14 cellular contexts compared by ENCODE assay signal in genomic region chrX:124030520-124030919, GRCh38.
DNase-seq lines count a peak whose midpoint lies in the region; ATAC-seq and TF ChIP-seq lines count a peak whose summit lies in the region.
"Had no signal": no experiment of that assay in that cellular context is flagged by ENCODE, and none has a peak within 500 bp of the region (broad histone marks: within the 10 kb centered on the region; RNA-seq: fewer than 3 reads in every experiment).

No MANE protein-coding gene starts in this region.

- no peak overlapping the region for H4K91ac ChIP-seq in H9 (ENCODE audit: insufficient read length, low read depth, low read length)

- H3K23me2 ChIP-seq in H9 (ENCODE audit: insufficient read length, low read depth, low read length, poor library complexity, severe bottlenecking), result no peaks in the 10 kb centered on the region

- H3K9ac ChIP-seq in H9 (ENCODE audit: extremely low read depth, insufficient read length, low read length), result no peak overlapping the region

- H3K4me1 ChIP-seq in HEK293 (ENCODE audit: control insufficient read depth, insufficient read depth, low read length), result no peaks in the 10 kb centered on the region
- H3K4me1 ChIP-seq in H9 (ENCODE audit: insufficient read depth, low read length), result no peaks in the 10 kb centered on the region
- H3K4me1 ChIP-seq: breast epithelium, psoas muscle had no signal

- DNase-seq in DMS114 treated with DMSO at 0.1 percent for 48 hours (lab: John Stamatoyannopoulos, UW; ENCODE audit: unreplicated experiment), result peak; percentile 77
- no peak for DNase-seq in MV-4-11 (lab: John Stamatoyannopoulos, UW)
- DNase-seq in H9, result no peak
- no peak for DNase-seq in NCI-H748 (lab: John Stamatoyannopoulos, UW; ENCODE audit: unreplicated experiment)
- DNase-seq in NCI-H1048 (lab: John Stamatoyannopoulos, UW), result no peak
- DNase-seq: activated effector memory CD4-positive, alpha-beta T cell treated with anti-CD3 and anti-CD28 coated beads, Interleukin-2, amount 50 U/mL, for 16 hours; mesendoderm; psoas muscle; SHP77; substantia nigra had no signal

- POLR2A ChIA-PET in HEK293 (lab: Yijun Ruan, JAX), result no interaction called here

- no peak overlapping the region for H2BK5ac ChIP-seq in H9 (ENCODE audit: insufficient read length, low read length)

- H3K18ac ChIP-seq in H9 (ENCODE audit: insufficient read length, low read depth, low read length), result no peak overlapping the region

- H3K4me3 ChIP-seq in HEK293 (ENCODE audit: low read depth, low read length), result no peak overlapping the region
- H3K4me3 ChIP-seq: breast epithelium, psoas muscle had no signal

- peak; percentile 81 for ATAC-seq in GM19025 (IDR thresholded peaks at IDR 0.05; ENCODE audit: low read depth, unreplicated experiment)
- peak; percentile 86 for ATAC-seq in HG03432 (IDR thresholded peaks at IDR 0.05; ENCODE audit: unreplicated experiment)
- ATAC-seq: psoas muscle had no signal

- no peaks in the 10 kb centered on the region for H3K27me3 Mint-ChIP-seq in H9 (ENCODE audit: low read depth)

- peaks cover 0 to 20% of the 10 kb centered on the region in 2 experiments; a peak in 3 of 5 replicates for H3K9me3 Mint-ChIP-seq in H9

- no peak overlapping the region for H3T11ph ChIP-seq in H9 (ENCODE audit: low read length)

- H3K23ac ChIP-seq in H9 (ENCODE audit: insufficient read length, low read depth, low read length), result no peak overlapping the region

- H3K79me1 ChIP-seq in H9 (ENCODE audit: insufficient read depth, low read depth, low read length, poor library complexity, severe bottlenecking), result no peaks in the 10 kb centered on the region

- H2AK5ac ChIP-seq in H9 (ENCODE audit: insufficient read length, low read length), result no peak overlapping the region

- no peaks in the 10 kb centered on the region for H3K79me2 ChIP-seq in H9 (ENCODE audit: insufficient read depth, low read length)

- H2BK12ac ChIP-seq in H9 (ENCODE audit: insufficient read length, low read depth, low read length), result no peak overlapping the region

- no CpG with 5 or more reads among the region's 1 CpG for WGBS in H9 (ENCODE audit: extremely low coverage, insufficient read length, low lambda C conversion rate)

- H3K36me3 Mint-ChIP-seq in H9 (ENCODE audit: insufficient read depth in 1 of 3, low read depth in 3 of 3), result peaks cover 17 to 37% (median 27%) of the 10 kb centered on the region in 3 experiments; a peak in 6 of 7 replicates

- H3K27ac Mint-ChIP-seq in H9, result no peak overlapping the region

- no peak overlapping the region for H3K56ac ChIP-seq in H9 (ENCODE audit: insufficient read length, low read depth, low read length)

- no peak overlapping the region for H3K4ac ChIP-seq in H9 (ENCODE audit: low read depth, low read length)

- H4K8ac ChIP-seq in H9 (replicated peaks; ENCODE audit: insufficient read length, low read depth, low read length), result no peak overlapping the region

- H2BK20ac ChIP-seq in H9 (ENCODE audit: low read depth, low read length, poor library complexity, severe bottlenecking), result no peak overlapping the region

- H2BK120ac ChIP-seq in H9 (ENCODE audit: low read depth, low read length, poor library complexity, severe bottlenecking), result no peak overlapping the region

- no peak overlapping the region for H3K27ac ChIP-seq in HEK293 (ENCODE audit: extremely low read depth, low read depth, low read length)
- H3K27ac ChIP-seq in H9 (ENCODE audit: insufficient read length, low read depth, low read length), result no peak overlapping the region
- H3K27ac ChIP-seq: breast epithelium, psoas muscle had no signal

- no peak overlapping the region for H3K4me2 ChIP-seq in H9 (ENCODE audit: insufficient read depth, insufficient read length, low read length)

- no peak overlapping the region for H3K14ac ChIP-seq in H9 (ENCODE audit: insufficient read depth, low read length)

- H2BK15ac ChIP-seq in H9 (ENCODE audit: low read depth, low read length), result no peak overlapping the region

- no peaks in the 10 kb centered on the region for H3K27me3 ChIP-seq in H9 (ENCODE audit: insufficient read depth, low read length)
- H3K27me3 ChIP-seq: breast epithelium had no signal

- H3K9me3 ChIP-seq in HEK293 (ENCODE audit: control insufficient read depth, insufficient read depth, low read depth, low read length), result no peaks in the 10 kb centered on the region
- H3K9me3 ChIP-seq in H9 (ENCODE audit: control insufficient read depth, low read depth, low read length), result peaks cover 13% of the 10 kb centered on the region
- H3K9me3 ChIP-seq: breast epithelium, psoas muscle had no signal

- H3K36me3 ChIP-seq in HEK293 (ENCODE audit: control insufficient read depth in 2 of 2, insufficient read depth in 1 of 2, low read length in 2 of 2), result peaks cover 19 to 28% of the 10 kb centered on the region in 2 experiments
- H3K36me3 ChIP-seq: breast epithelium had no signal

- TF ChIP-seq CTCF in HEK293 (tag by site-specific recombination; IDR thresholded peaks at IDR 0.05) (no peak), H9 (conservative IDR thresholded peaks at IDR 0.05) (no peak)

- no peak overlapping the region for H3K4me3 Mint-ChIP-seq in H9

- no peaks in the 10 kb centered on the region for H3K4me1 Mint-ChIP-seq in H9

- CTCF ChIA-PET in HEK293 (lab: Yijun Ruan, JAX), result interaction anchor here (0.6 to 1.0 kb wide), 2 partner anchors 10 to 1548 kb away, joined by 3 to 5 read pairs; no protein-coding TSS in a partner anchor

- no peak overlapping the region for H2AFZ ChIP-seq in H9 (ENCODE audit: low read length)

- H4K20me1 ChIP-seq in H9 (ENCODE audit: control insufficient read depth, insufficient read depth, insufficient read length), result no peaks in the 10 kb centered on the region

- H4K5ac ChIP-seq in H9 (ENCODE audit: insufficient read length, low read depth, low read length), result no peak overlapping the region

TF ChIP-seq in HEK293, 187 proteins besides CTCF, POLR2A, EP300 and RAD21:
- TF ChIP-seq FEZF1 (tag by site-specific recombination; IDR thresholded peaks at IDR 0.05) (peak; percentile 31; the same call in 1 of the 2 replicates), KLF9 (tag by site-specific recombination; IDR thresholded peaks at IDR 0.05; ENCODE audit: low read depth) (no peak), ZFP69B (tag by site-specific recombination; IDR thresholded peaks at IDR 0.05) (no peak), TRIM28 (IDR thresholded peaks at IDR 0.05; ENCODE audit: borderline replicate concordance, low read length) (peak; percentile 60; the same call in 1 of the 2 replicates), PRDM6 (tag by site-specific recombination; IDR thresholded peaks at IDR 0.05) (peak; percentile 83), ATF2 (tag by site-specific recombination; IDR thresholded peaks at IDR 0.05; ENCODE audit: low read depth) (no peak), ZNF600 (tag by site-specific recombination; IDR thresholded peaks at IDR 0.05) (0 out of 2 replicates have a peak, but pooled peaks have one; percentile 23), OSR2 (tag by site-specific recombination; IDR thresholded peaks at IDR 0.05) (peak; percentile 65)
